In genomic region chr12:49511410-49511809, GRCh38 we compare ENCODE assay signal across 14 cellular contexts. TPM values are rescaled to one million over a fixed set of nuclear protein-coding genes. Genes with fewer than 3 reads are reported as not detected.
"Had no signal": no experiment of that assay in that cellular context is flagged by ENCODE, and none has a peak within 500 bp of the region (broad histone marks: within the 10 kb centered on the region; RNA-seq: fewer than 3 reads in every experiment).

No MANE protein-coding gene starts in this region.

- FAIRE-seq: small intestine had no signal

- H3K9me3 ChIP-seq: adrenal gland, mucosa of descending colon, right atrium auricular region, tibial artery, vagina had no signal

- DNase-seq: activated CD8-positive, alpha-beta memory T cell treated with anti-CD3 and anti-CD28 coated beads for 24 hours; activated naive CD4-positive, alpha-beta T cell treated with anti-CD3 and anti-CD28 coated beads, Interleukin-2, amount 50 U/mL, for 16 hours; adrenal gland; effector memory CD4-positive, alpha-beta T cell; hippocampal formation; left cardiac atrium; mucosa of descending colon; naive thymus-derived CD8-positive, alpha-beta T cell; posterior cingulate gyrus; small intestine; tibial artery had no signal

- H3K36me3 ChIP-seq: adrenal gland, right atrium auricular region, tibial artery, vagina had no signal

- H3K4me3 ChIP-seq: adrenal gland, lung, mucosa of descending colon, right atrium auricular region, tibial artery, vagina had no signal

- ATAC-seq: left cardiac atrium; mucosa of descending colon; naive thymus-derived CD8-positive, alpha-beta T cell had no signal

- H3K4me1 ChIP-seq: adrenal gland, right atrium auricular region, tibial artery, vagina had no signal

- H3K27me3 ChIP-seq: adrenal gland, right atrium auricular region, tibial artery, vagina had no signal

- H3K27ac ChIP-seq: adrenal gland, right atrium auricular region, tibial artery, vagina had no signal

RNA-seq across cellular contexts. Expression of gene KCNH3, which starts 27.4 kb away (rescaled TPM):
- total RNA-seq: vagina had no signal
